Comparison of ENCODE assay signal across 22 cellular contexts in the genomic region with DNA sequence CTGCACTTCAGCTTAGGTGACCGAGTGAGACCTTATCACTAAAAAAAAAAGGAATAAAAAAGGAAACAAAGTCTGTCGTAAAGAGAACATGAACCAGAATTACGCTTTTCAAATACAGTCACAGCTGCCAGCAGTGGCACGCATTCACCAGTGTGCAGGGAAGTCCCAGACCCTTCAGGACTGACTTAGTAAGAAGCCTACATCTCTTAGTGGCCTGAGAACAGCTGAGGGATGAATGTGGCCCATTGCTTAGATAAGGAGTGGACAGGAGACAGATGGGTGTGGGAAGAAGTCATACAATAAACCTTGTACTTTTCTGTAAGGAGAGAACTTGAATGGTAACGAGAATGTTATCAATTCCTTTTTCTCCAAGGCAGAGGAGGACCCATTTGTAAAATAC.
DNase-seq lines count a peak whose midpoint lies in the region; ATAC-seq, FAIRE-seq and TF ChIP-seq lines count a peak whose summit lies in the region.
"Had no signal": no experiment of that assay in that cellular context is flagged by ENCODE, and none has a peak within 500 bp of the region (broad histone marks: within the 10 kb centered on the region; RNA-seq: fewer than 3 reads in every experiment).

No MANE protein-coding gene starts in this region.

- H3K27ac Mint-ChIP-seq in astrocyte (ENCODE audit: unreplicated experiment) = no peak overlapping the region
- H3K27ac Mint-ChIP-seq in nephron = peak overlapping the region; percentile 92 to 99 (median 96)
- H3K27ac Mint-ChIP-seq: B cell, CD14-positive monocyte had no signal

- H3K4me3 ChIP-seq in astrocyte (ENCODE audit: insufficient read depth, low read depth, low read length) (no peak overlapping the region), heart left ventricle (no peak overlapping the region), testis (no peak overlapping the region)
- H3K4me3 ChIP-seq: A549 had no signal

- H2AFZ ChIP-seq in astrocyte (ENCODE audit: low read depth, low read length) = no peak overlapping the region

- no peak overlapping the region for H3K4me2 ChIP-seq in astrocyte (ENCODE audit: low read length)
- H3K4me2 ChIP-seq: A549 had no signal

- H3K9ac ChIP-seq in astrocyte (ENCODE audit: low read length) = no peak overlapping the region

- ATAC-seq in heart left ventricle = peak; percentile 9 to 31 (median 19)
- no peak for ATAC-seq in left colon
- ATAC-seq in HG03045 (IDR thresholded peaks at IDR 0.05; ENCODE audit: unreplicated experiment) = no peak
- ATAC-seq: A549, Panc1 had no signal

- no peaks in the 10 kb centered on the region for H4K20me1 ChIP-seq in astrocyte (ENCODE audit: insufficient read depth, low read length)

- H3K9me3 Mint-ChIP-seq in astrocyte (ENCODE audit: unreplicated experiment) (no peaks in the 10 kb centered on the region), nephron (no peaks in the 10 kb centered on the region)
- H3K9me3 Mint-ChIP-seq: CD14-positive monocyte had no signal

- POLR2A ChIA-PET in RWPE1 (lab: Yijun Ruan, JAX; ENCODE audit: low non-redundant PET) = no interaction called here

- H3K36me3 ChIP-seq in astrocyte (ENCODE audit: insufficient read depth, low read length) (no peaks in the 10 kb centered on the region), heart left ventricle (no peaks in the 10 kb centered on the region), testis (ENCODE audit: low read depth, missing control alignments) (no peaks in the 10 kb centered on the region)

- H3K36me3 Mint-ChIP-seq in astrocyte (ENCODE audit: low read depth, unreplicated experiment) (no peaks in the 10 kb centered on the region), nephron (ENCODE audit: low read depth) (no peaks in the 10 kb centered on the region)
- H3K36me3 Mint-ChIP-seq: CD14-positive monocyte had no signal

- H3K4me1 ChIP-seq in astrocyte (ENCODE audit: insufficient read depth, low read length) (peaks cover 11% of the 10 kb centered on the region), heart left ventricle (peaks cover 0 to 38% (median 8%) of the 10 kb centered on the region in 12 donors), testis (peaks cover 43% of the 10 kb centered on the region)
- H3K4me1 ChIP-seq: A549 had no signal

- H3K9me3 ChIP-seq in astrocyte (ENCODE audit: insufficient read depth, low read depth, low read length) (no peaks in the 10 kb centered on the region), heart left ventricle (no peaks in the 10 kb centered on the region), testis (no peaks in the 10 kb centered on the region)
- H3K9me3 ChIP-seq: A549 had no signal

- H3K27me3 ChIP-seq in astrocyte (ENCODE audit: insufficient read depth, low read length) (no peaks in the 10 kb centered on the region), heart left ventricle (no peaks in the 10 kb centered on the region), testis (no peaks in the 10 kb centered on the region)

- intact Hi-C loops in heart left ventricle (cut with DNase I) (no loop called here), testis (cut with DNase I; ENCODE audit: low total_unique reads) (no loop called here), left colon (cut with DNase I, micrococcal nuclease) (no loop called here)

- TF ChIP-seq CTCF in astrocyte (IDR thresholded peaks at IDR 0.05; ENCODE audit: insufficient read depth, low read depth, low read length) (no peak), heart left ventricle (IDR thresholded peaks at IDR 0.05) (no peak), nephron (IDR thresholded peaks at IDR 0.05; ENCODE audit: unreplicated experiment in 3 of 3) (no peak), testis (IDR thresholded peaks at IDR 0.05) (no peak), RWPE1 (conservative IDR thresholded peaks at IDR 0.05; ENCODE audit: low read depth) (no peak)

- H3K4me3 Mint-ChIP-seq in astrocyte (ENCODE audit: unreplicated experiment) = no peak overlapping the region
- peak overlapping the region in 1 of 3 experiments; percentile 14 for H3K4me3 Mint-ChIP-seq in nephron
- H3K4me3 Mint-ChIP-seq: B cell, CD14-positive monocyte had no signal

- no peaks in the 10 kb centered on the region for H3K79me2 ChIP-seq in astrocyte (ENCODE audit: insufficient read depth, low read length)

- FAIRE-seq in astrocyte (lab: Jason Lieb, UNC) = no peak
- FAIRE-seq: A549, H54 had no signal

- H3K27me3 Mint-ChIP-seq in astrocyte (ENCODE audit: low read depth, unreplicated experiment) = peaks cover 5% of the 10 kb centered on the region
- H3K27me3 Mint-ChIP-seq in nephron (ENCODE audit: low read depth) = peaks cover 8% of the 10 kb centered on the region

- H3K4me1 Mint-ChIP-seq in astrocyte (ENCODE audit: low read depth, unreplicated experiment) (peaks cover 5% of the 10 kb centered on the region), nephron (peaks cover 65% of the 10 kb centered on the region)
- H3K4me1 Mint-ChIP-seq: B cell had no signal

- no peak for TF ChIP-seq POLR2A in heart left ventricle (IDR thresholded peaks at IDR 0.05)
- TF ChIP-seq POLR2A in testis (IDR thresholded peaks at IDR 0.05) = no peak

- CTCF ChIA-PET in RWPE1 (lab: Yijun Ruan, JAX) = no interaction called here

- no peak overlapping the region for H3K27ac ChIP-seq in astrocyte (ENCODE audit: low read depth, low read length)
- H3K27ac ChIP-seq in heart left ventricle = peak overlapping the region in 7 of 12 donors; percentile 13 to 63 (median 35)
- H3K27ac ChIP-seq in testis = peak overlapping the region; percentile 40 to 81
- H3K27ac ChIP-seq in RWPE1 = no peak overlapping the region
- H3K27ac ChIP-seq: A549 had no signal

- peak; percentile 65 for DNase-seq in astrocyte (ENCODE audit: low read depth)
- peak in 1 of 5 donors; percentile 30 for DNase-seq in heart left ventricle
- DNase-seq in testis = peak; percentile 64
- DNase-seq in left colon = no peak
- DNase-seq in dermis blood vessel endothelial cell = no peak
- no peak for DNase-seq in RWPE1 (ENCODE audit: low spot score)
- DNase-seq: EL, GF-D8, Kasumi-1, NCI-H1694, NCI-H2081, NCI-H2171, NCI-H345, NCI-H524, NCI-H774 had no signal

- WGBS in heart left ventricle, 4 donors = 77 to 87% (median 82%) methylated on average over 5 of the region's 5 CpGs
- WGBS in testis, 2 donors = 50 to 66% methylated on average over 5 of the region's 5 CpGs

Comparison
In these comparisons a context has a peak if more than half of its experiments do, and no peak if none do; other contexts are left out.
1. DNase-seq: peak in astrocyte (single experiment) and testis (single experiment); none in left colon (0 of 2), dermis blood vessel endothelial cell (single experiment) and RWPE1 (single experiment).
2. H3K27ac ChIP-seq: peak in heart left ventricle (7 of 12) and testis (2 of 2); none in astrocyte (single experiment) and RWPE1 (single experiment).
3. ATAC-seq: peak in heart left ventricle (4 of 4); none in left colon (single experiment) and HG03045 (single experiment).